Comparison of ENCODE assay signal across 8 cellular contexts in genomic region chr12:121802485-121802842, GRCh38. TPM values are rescaled to one million over a fixed set of nuclear protein-coding genes. Genes with fewer than 3 reads are reported as not detected.
DNase-seq lines count a peak whose midpoint lies in the region; ATAC-seq and TF ChIP-seq lines count a peak whose summit lies in the region.

No MANE protein-coding gene starts in this region.

- H3K27me3 ChIP-seq in DOHH2 (ENCODE audit: control insufficient read depth, low read length) (no peaks in the 10 kb centered on the region; the same call in 1 of the 2 replicates), Panc1 (ENCODE audit: control insufficient read depth, insufficient read depth, low read length) (no peaks in the 10 kb centered on the region), trophoblast cell (ENCODE audit: insufficient read depth, low read length) (no peaks in the 10 kb centered on the region)

- H3K4me3 ChIP-seq in DOHH2 (ENCODE audit: low read length) (peak overlapping the region; percentile 86), Panc1 (ENCODE audit: low read depth in 2 of 2, low read length in 2 of 2) (peak overlapping the region; percentile 55 to 72), epithelial cell of proximal tubule (ENCODE audit: low read depth, low read length) (peak overlapping the region; percentile 70), trophoblast cell (ENCODE audit: low read depth, low read length) (no peak overlapping the region)

- peak overlapping the region; percentile 99 for H3K27ac ChIP-seq in DOHH2 (ENCODE audit: low read depth, low read length)
- peak overlapping the region; percentile 98 for H3K27ac ChIP-seq in Panc1 (ENCODE audit: low read length)
- peak overlapping the region; percentile 94 for H3K27ac ChIP-seq in trophoblast cell (ENCODE audit: low read depth, low read length)

- H3K4me2 ChIP-seq in DOHH2 (ENCODE audit: low read length): peak overlapping the region; percentile 95
- H3K4me2 ChIP-seq in trophoblast cell (ENCODE audit: low read length): peak overlapping the region; percentile 97

- no peak overlapping the region for H2AK5ac ChIP-seq in trophoblast cell (ENCODE audit: low read length)

- POLR2A ChIA-PET in Panc1 (lab: Charles Lee): interaction anchor here (0.7 to 1.2 kb wide), 2 partner anchors 9 to 451 kb away, joined by 3 read pairs; partner anchors contain the start of gene RHOF

- no peak overlapping the region for H3K18ac ChIP-seq in trophoblast cell (ENCODE audit: low read length)

- H3K9me3 ChIP-seq in DOHH2 (ENCODE audit: control insufficient read depth, insufficient read depth, low read length): no peaks in the 10 kb centered on the region
- no peaks in the 10 kb centered on the region for H3K9me3 ChIP-seq in Panc1 (ENCODE audit: control insufficient read depth, insufficient read depth, low read depth, low read length)
- H3K9me3 ChIP-seq in trophoblast cell (ENCODE audit: insufficient read depth, low read depth, low read length): no peaks in the 10 kb centered on the region

- CTCF ChIA-PET in Panc1 (lab: Charles Lee): interaction anchor here (0.5 to 1.1 kb wide), 2 partner anchors 10 to 25 kb away, joined by 3 to 4 read pairs; no protein-coding TSS in a partner anchor

- H3F3A ChIP-seq in DOHH2 (ENCODE audit: control insufficient read depth, insufficient read depth): peaks cover 26% of the 10 kb centered on the region

- H4K20me1 ChIP-seq in DOHH2 (ENCODE audit: control insufficient read depth, insufficient read depth, low read depth, low read length): peaks cover 13% of the 10 kb centered on the region

- no peak overlapping the region for H2BK12ac ChIP-seq in trophoblast cell (ENCODE audit: low read length)

- no peak overlapping the region for H2BK120ac ChIP-seq in trophoblast cell (ENCODE audit: insufficient read depth, low read length, poor library complexity)

- no peak overlapping the region for H4K12ac ChIP-seq in trophoblast cell (ENCODE audit: low read depth, low read length)

- intact Hi-C loops in Panc1 (cut with micrococcal nuclease; ENCODE audit: unreplicated experiment): no loop called here

- DNase-seq in Panc1 (ENCODE audit: low read depth, low spot score) (no peak), epithelial cell of proximal tubule (ENCODE audit: low read depth) (no peak), trophoblast cell (no peak), LoVo (ENCODE audit: low spot score) (no peak), omental fat pad (ENCODE audit: low spot score) (no peak)
- DNase-seq in stimulated activated CD4-positive, alpha-beta T cell treated with anti-CD3 and anti-CD28 coated beads, Interleukin-15, amount 100 ng/mL, for 24 hours: no peak

- H3K79me2 ChIP-seq in DOHH2 (ENCODE audit: control insufficient read depth, low read length): peaks cover 79% of the 10 kb centered on the region
- H3K79me2 ChIP-seq in trophoblast cell (ENCODE audit: control insufficient read depth, insufficient read depth, low read length, poor library complexity): peaks cover 48% of the 10 kb centered on the region

- BruUV-seq in Panc1 (replicated peaks; lab: Mats Ljungman, UMichigan): TSS peak; percentile 97

- ATAC-seq in Panc1: no peak
- ATAC-seq in omental fat pad (ENCODE audit: low FRiP score): no peak
- no peak for ATAC-seq in GM18909 (IDR thresholded peaks at IDR 0.05; ENCODE audit: poor library complexity, unreplicated experiment)

- no peak overlapping the region for H3K23ac ChIP-seq in trophoblast cell (ENCODE audit: low read length)

- WGBS in trophoblast cell (ENCODE audit: extremely low coverage, insufficient coverage, insufficient read length): no CpG with 5 or more reads among the region's 1 CpG

- H2AFZ ChIP-seq in trophoblast cell (ENCODE audit: insufficient read depth, low read length, poor library complexity): no peak overlapping the region

- H3K79me1 ChIP-seq in trophoblast cell (ENCODE audit: low read length): peaks cover 50% of the 10 kb centered on the region

- no peaks in the 10 kb centered on the region for H3K9me2 ChIP-seq in DOHH2 (replicated peaks; ENCODE audit: control insufficient read depth, low read length)

- H4K8ac ChIP-seq in trophoblast cell (ENCODE audit: low read depth, low read length): no peak overlapping the region

- H3K9ac ChIP-seq in trophoblast cell (ENCODE audit: low read length): no peak overlapping the region

- H3K4ac ChIP-seq in trophoblast cell (ENCODE audit: low read depth, low read length): no peak overlapping the region

- TF ChIP-seq CTCF in DOHH2 (IDR thresholded peaks at IDR 0.05; ENCODE audit: low read depth, low read length, poor library complexity, severe bottlenecking): no peak
- TF ChIP-seq CTCF in Panc1 (IDR thresholded peaks at IDR 0.05): no peak
- TF ChIP-seq CTCF in epithelial cell of proximal tubule (conservative IDR thresholded peaks at IDR 0.05; ENCODE audit: low read depth, low read length): no peak
- TF ChIP-seq CTCF in omental fat pad (IDR thresholded peaks at IDR 0.05): no peak

- peaks cover 68% of the 10 kb centered on the region for H3K36me3 ChIP-seq in DOHH2 (ENCODE audit: control insufficient read depth, low read length)
- no peaks in the 10 kb centered on the region; the same call in 1 of the 2 replicates for H3K36me3 ChIP-seq in Panc1 (ENCODE audit: control insufficient read depth, insufficient read depth, low read length)
- peaks cover 6 to 22% of the 10 kb centered on the region in 2 experiments for H3K36me3 ChIP-seq in trophoblast cell (ENCODE audit: control insufficient read depth in 1 of 2, insufficient read depth in 2 of 2, low read length in 2 of 2)

- in situ Hi-C loops in Panc1 (cut with HindIII; ENCODE audit: low pct_unique_long_range_greater_than_20kb, low sequenced_read_pairs): no loop called here

- H2BK5ac ChIP-seq in trophoblast cell (ENCODE audit: low read depth, low read length, poor library complexity): no peak overlapping the region

- no peak overlapping the region for H3K14ac ChIP-seq in trophoblast cell (ENCODE audit: low read length)

- no peak overlapping the region for H4K91ac ChIP-seq in trophoblast cell (ENCODE audit: low read depth, low read length)

- H3K4me1 ChIP-seq in DOHH2 (ENCODE audit: control insufficient read depth, low read length) (peaks cover 55% of the 10 kb centered on the region), Panc1 (ENCODE audit: control insufficient read depth, insufficient read depth, low read length) (peaks cover 32% of the 10 kb centered on the region), trophoblast cell (ENCODE audit: control insufficient read depth in 1 of 2, insufficient read depth in 2 of 2, low read length in 2 of 2) (peaks cover 26 to 27% of the 10 kb centered on the region in 2 experiments)

RNA-seq across cellular contexts. Expression of gene SETD1B, which starts 1.3 kb away (rescaled TPM):
- total RNA-seq in Panc1 (2021; ENCODE audit: unreplicated experiment) (31.2 TPM), epithelial cell of proximal tubule (4.4 and 5.2 TPM in 2 replicates), omental fat pad (10 to 100 TPM in 1 of 4 donors, 1 to 10 TPM in 3; 3.7 to 10.4 (median 6.6) TPM)
- 24.0 TPM for polyA plus RNA-seq in Panc1 (2012; ENCODE audit: insufficient read length)
- 19.3 and 19.5 TPM in 2 replicates for polyA plus RNA-seq in trophoblast cell (2013)

RNA-seq across cellular contexts. Expression of gene RHOF, which starts 9.0 kb away (rescaled TPM):
- total RNA-seq in Panc1 (2021; ENCODE audit: unreplicated experiment): 71.8 TPM
- 81.8 TPM for polyA plus RNA-seq in Panc1 (2012; ENCODE audit: insufficient read length)
- 180 and 181 TPM in 2 replicates for total RNA-seq in epithelial cell of proximal tubule
- polyA plus RNA-seq in trophoblast cell (2013): 10.9 and 11.1 TPM in 2 replicates
- 10 to 100 TPM in 2 of 4 donors, 1 to 10 TPM in 2; 4.8 to 11.4 (median 9.5) TPM for total RNA-seq in omental fat pad

RNA-seq across cellular contexts. Expression of gene HPD, which starts 56.2 kb away (rescaled TPM):
- total RNA-seq in Panc1 (2021; ENCODE audit: unreplicated experiment) (0.51 TPM), epithelial cell of proximal tubule (0.12 TPM in 1 of 2 replicates, not detected in the other), omental fat pad (1 to 10 TPM in 3 of 4 donors, under 1 TPM in 1; 0.82 to 8.5 (median 1.6) TPM)
- 0.57 TPM for polyA plus RNA-seq in Panc1 (2012; ENCODE audit: insufficient read length)
- polyA plus RNA-seq in trophoblast cell (2013): 2.5 TPM in 2 replicates
